ENCODE assay signal across 11 cellular contexts in genomic region chr4:3767569-3768288, GRCh38. TPM values are rescaled to one million over a fixed set of nuclear protein-coding genes. Genes with fewer than 3 reads are reported as not detected.
DNase-seq lines count a peak whose midpoint lies in the region; ATAC-seq and TF ChIP-seq lines count a peak whose summit lies in the region.
"Had no signal": no experiment of that assay in that cellular context is flagged by ENCODE, and none has a peak within 500 bp of the region (broad histone marks: within the 10 kb centered on the region; RNA-seq: fewer than 3 reads in every experiment).

No MANE protein-coding gene starts in this region.

- H3K4me3 ChIP-seq in CD8-positive, alpha-beta T cell (ENCODE audit: low read depth, low read length): no peak overlapping the region
- no peak overlapping the region for H3K4me3 ChIP-seq in HEK293 (ENCODE audit: low read depth, low read length)
- H3K4me3 ChIP-seq in mesenchymal stem cell (ENCODE audit: insufficient read depth in 1 of 2, low read depth in 1 of 2, low read length in 2 of 2): no peak overlapping the region

- no peaks in the 10 kb centered on the region for H3K36me3 ChIP-seq in CD8-positive, alpha-beta T cell (ENCODE audit: insufficient read depth, low read length)
- H3K36me3 ChIP-seq in HEK293 (ENCODE audit: control insufficient read depth in 2 of 2, insufficient read depth in 1 of 2, low read length in 2 of 2) (no peaks in the 10 kb centered on the region), mesenchymal stem cell (ENCODE audit: control insufficient read depth in 1 of 2, insufficient read depth in 2 of 2, low read depth in 1 of 2, low read length in 2 of 2) (peaks cover 0 to 3% of the 10 kb centered on the region in 2 experiments)
- H3K36me3 ChIP-seq: spleen, vagina had no signal

- H2BK15ac ChIP-seq in mesenchymal stem cell (ENCODE audit: low read depth, poor library complexity, severe bottlenecking): no peak overlapping the region

- H2BK5ac ChIP-seq in mesenchymal stem cell (ENCODE audit: low read depth, low read length, poor library complexity, severe bottlenecking): no peak overlapping the region

- no peak overlapping the region for H3K23ac ChIP-seq in mesenchymal stem cell (ENCODE audit: low read length in 2 of 2)

- H3K27ac ChIP-seq in CD8-positive, alpha-beta T cell (ENCODE audit: low read depth, low read length): no peak overlapping the region
- no peak overlapping the region for H3K27ac ChIP-seq in HEK293 (ENCODE audit: extremely low read depth, low read depth, low read length)
- no peak overlapping the region for H3K27ac ChIP-seq in mesenchymal stem cell (ENCODE audit: low read length, poor library complexity, severe bottlenecking)

- no peak overlapping the region for H3K9ac ChIP-seq in mesenchymal stem cell (ENCODE audit: low read length)

- no peak for TF ChIP-seq CTCF in CD8-positive, alpha-beta T cell (IDR thresholded peaks at IDR 0.05)
- no peak for TF ChIP-seq CTCF in HEK293 (tag by site-specific recombination; IDR thresholded peaks at IDR 0.05)
- no peak for TF ChIP-seq CTCF in brain (conservative IDR thresholded peaks at IDR 0.05)

- no peaks in the 10 kb centered on the region for H3K9me3 Mint-ChIP-seq in CD8-positive, alpha-beta T cell
- H3K9me3 Mint-ChIP-seq in brain: peaks cover 0 to 2% (median 2%) of the 10 kb centered on the region in 5 experiments
- H3K9me3 Mint-ChIP-seq: activated naive CD4-positive, alpha-beta T cell treated with anti-CD3 and anti-CD28 coated beads, Interleukin-2, amount 50 U/mL, for 72 hours had no signal

- H3K14ac ChIP-seq in mesenchymal stem cell (ENCODE audit: low read length in 2 of 2): no peak overlapping the region

- no peak overlapping the region for H2BK120ac ChIP-seq in mesenchymal stem cell (ENCODE audit: low read depth, low read length)

- no peaks in the 10 kb centered on the region for H3K27me3 ChIP-seq in CD8-positive, alpha-beta T cell (ENCODE audit: insufficient read depth, low read length)
- H3K27me3 ChIP-seq in mesenchymal stem cell (ENCODE audit: control insufficient read depth in 1 of 2, insufficient read depth in 1 of 2, low read length in 2 of 2): peaks cover 72 to 84% of the 10 kb centered on the region in 2 experiments
- H3K27me3 ChIP-seq: vagina had no signal

- no peaks in the 10 kb centered on the region for H3K79me1 ChIP-seq in mesenchymal stem cell (replicated peaks; ENCODE audit: low read length, poor library complexity, severe bottlenecking)

- 29% methylated on average over 51 of the region's 58 CpGs for WGBS in mesenchymal stem cell

- no peak overlapping the region for H3K18ac ChIP-seq in mesenchymal stem cell (ENCODE audit: low read depth in 1 of 2, low read length in 2 of 2)

- POLR2A ChIA-PET in CD8-positive, alpha-beta T cell (lab: Charles Lee): no interaction called here
- POLR2A ChIA-PET in HEK293 (lab: Yijun Ruan, JAX): interaction anchor here (1.2 kb wide), 1 partner anchor 12 kb away, joined by 4 read pairs; no protein-coding TSS in a partner anchor

- no peak overlapping the region for H2AFZ ChIP-seq in mesenchymal stem cell (ENCODE audit: low read depth, low read length)

- no peak overlapping the region for H4K8ac ChIP-seq in mesenchymal stem cell (ENCODE audit: low read length)

- H3K36me3 Mint-ChIP-seq in CD8-positive, alpha-beta T cell: no peaks in the 10 kb centered on the region
- no peaks in the 10 kb centered on the region for H3K36me3 Mint-ChIP-seq in brain

- peaks cover 21% of the 10 kb centered on the region for H3K27me3 Mint-ChIP-seq in CD8-positive, alpha-beta T cell (ENCODE audit: low read depth)
- H3K27me3 Mint-ChIP-seq in brain: peaks cover 29% of the 10 kb centered on the region

- DNase-seq in CD8-positive, alpha-beta T cell: no peak
- DNase-seq in mesenchymal stem cell (peak; percentile 1), kidney glomerular epithelial cell (lab: John Stamatoyannopoulos, UW) (no peak), cerebellar nuclear complex (lab: John Stamatoyannopoulos, UW) (no peak), cerebellum (ENCODE audit: low spot score) (no peak), Kasumi-1 (lab: John Stamatoyannopoulos, UW) (no peak)
- DNase-seq: spleen had no signal

- H3K4me3 Mint-ChIP-seq in CD8-positive, alpha-beta T cell: peak overlapping the region; percentile 35
- peak overlapping the region; percentile 83 to 86 (median 85) for H3K4me3 Mint-ChIP-seq in brain

- CTCF ChIA-PET in CD8-positive, alpha-beta T cell (lab: Charles Lee): no interaction called here
- CTCF ChIA-PET in HEK293 (lab: Yijun Ruan, JAX): interaction anchor here (0.9 kb wide), 1 partner anchor 12 kb away, joined by 4 read pairs; no protein-coding TSS in a partner anchor

- H3K27ac Mint-ChIP-seq in CD8-positive, alpha-beta T cell: no peak overlapping the region
- peak overlapping the region in 2 of 5 experiments; percentile 69 to 75 for H3K27ac Mint-ChIP-seq in brain
- H3K27ac Mint-ChIP-seq: activated naive CD4-positive, alpha-beta T cell treated with anti-CD3 and anti-CD28 coated beads, Interleukin-2, amount 50 U/mL, for 72 hours had no signal

- H3K4me1 ChIP-seq in CD8-positive, alpha-beta T cell (ENCODE audit: insufficient read depth, low read length): no peaks in the 10 kb centered on the region
- H3K4me1 ChIP-seq in HEK293 (ENCODE audit: control insufficient read depth, insufficient read depth, low read length) (no peaks in the 10 kb centered on the region), mesenchymal stem cell (ENCODE audit: control insufficient read depth, insufficient read depth, low read depth, low read length) (peaks cover 12% of the 10 kb centered on the region)

- no peaks in the 10 kb centered on the region for H3K9me3 ChIP-seq in CD8-positive, alpha-beta T cell (ENCODE audit: low read length)
- H3K9me3 ChIP-seq in HEK293 (ENCODE audit: control insufficient read depth, insufficient read depth, low read depth, low read length) (no peaks in the 10 kb centered on the region), mesenchymal stem cell (ENCODE audit: control insufficient read depth, low read length) (no peaks in the 10 kb centered on the region)
- H3K9me3 ChIP-seq: spleen, vagina had no signal

- no peak overlapping the region for H3K4ac ChIP-seq in mesenchymal stem cell (ENCODE audit: low read depth in 1 of 2, low read length in 2 of 2)

- intact Hi-C loops in CD8-positive, alpha-beta T cell (cut with DNase I, micrococcal nuclease): no loop called here

- no peak overlapping the region for H4K91ac ChIP-seq in mesenchymal stem cell (ENCODE audit: low read length)

- H2BK12ac ChIP-seq in mesenchymal stem cell (ENCODE audit: low read length in 2 of 2): no peak overlapping the region

- H2AK5ac ChIP-seq in mesenchymal stem cell (ENCODE audit: low read length, severe bottlenecking): no peak overlapping the region

- ATAC-seq in CD8-positive, alpha-beta T cell: no peak

- H3K4me1 Mint-ChIP-seq in CD8-positive, alpha-beta T cell (ENCODE audit: low read depth): peaks cover 6% of the 10 kb centered on the region
- peaks cover 16% of the 10 kb centered on the region for H3K4me1 Mint-ChIP-seq in brain

- H3K4me2 ChIP-seq in mesenchymal stem cell (ENCODE audit: low read length, poor library complexity, severe bottlenecking): no peak overlapping the region

TF ChIP-seq in HEK293, 187 proteins besides CTCF, POLR2A, EP300 and RAD21 (continues in another document):
- no peak for TF ChIP-seq ZNF214 (tag by site-specific recombination; IDR thresholded peaks at IDR 0.05; ENCODE audit: borderline replicate concordance)
- TF ChIP-seq ZNF658 (tag by site-specific recombination; IDR thresholded peaks at IDR 0.05): no peak
- TF ChIP-seq KLF16 (tag by site-specific recombination; IDR thresholded peaks at IDR 0.05): no peak
- no peak for TF ChIP-seq ZBTB10 (tag by site-specific recombination; IDR thresholded peaks at IDR 0.05)
- no peak for TF ChIP-seq YY2 (tag by site-specific recombination; IDR thresholded peaks at IDR 0.05)

RNA-seq across cellular contexts. Expression of gene ADRA2C, which starts 1.5 kb away (rescaled TPM):
- not detected for total RNA-seq in CD8-positive, alpha-beta T cell
- 2.0 TPM for polyA plus RNA-seq in brain (ENCODE audit: insufficient read depth, low read depth, low replicate concordance)
- polyA plus RNA-seq in mesenchymal stem cell (2013, experiment 1 of 2): 0.10 TPM
- polyA plus RNA-seq in mesenchymal stem cell (2013, experiment 2 of 2): 0.12 TPM
- total RNA-seq in cerebellum: 5.3 TPM
